In the genomic region with DNA sequence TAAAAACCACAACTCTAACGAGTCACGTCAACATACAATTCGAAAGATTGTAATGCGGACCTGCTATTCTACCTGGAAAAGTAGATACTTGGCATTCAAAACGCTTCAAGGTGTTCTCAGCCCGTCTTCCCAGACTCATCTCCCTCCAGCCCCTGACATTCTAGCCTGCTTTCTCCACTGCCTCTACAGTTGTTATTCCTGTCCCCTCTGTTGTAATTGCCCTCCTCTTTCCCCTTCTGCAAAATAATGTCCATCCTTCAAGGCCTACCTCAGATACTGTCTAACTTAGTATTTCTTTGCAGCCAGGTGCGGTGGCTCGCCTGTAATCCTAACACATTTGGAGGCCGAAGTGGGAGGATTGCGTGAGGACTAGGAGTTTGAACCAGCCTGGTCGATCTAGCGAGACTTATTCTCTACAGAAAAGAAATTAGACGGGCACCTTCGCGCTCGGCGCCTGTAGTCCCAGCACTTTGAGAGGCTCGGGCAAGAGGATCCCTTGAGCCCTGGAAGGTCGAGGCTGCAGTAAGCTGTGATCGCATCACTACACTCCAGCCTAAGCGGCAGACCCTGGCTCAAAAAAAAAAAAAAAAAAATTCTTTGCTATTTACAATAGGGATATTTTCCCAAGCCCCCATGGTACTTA, we compare ENCODE assay signal across 8 cellular contexts. TPM values are rescaled to one million over a fixed set of nuclear protein-coding genes. Genes with fewer than 3 reads are reported as not detected.
DNase-seq lines count a peak whose midpoint lies in the region; ATAC-seq and TF ChIP-seq lines count a peak whose summit lies in the region.

No MANE protein-coding gene starts in this region.

- H3K36me3 Mint-ChIP-seq in activated B cell treated with CpG ODN at 0.5 μM for 24 hours (ENCODE audit: low read depth): peaks cover 22% of the 10 kb centered on the region
- H3K36me3 Mint-ChIP-seq in stimulated activated naive B cell treated with anti-CD40 and anti-IgM and Interleukin-4, amounts not matched to agents 10 μg/mL and 1 μg/mL and 100 μg/mL, for 72 hours: peaks cover 19 to 22% of the 10 kb centered on the region in 2 donors

- H3K9me3 ChIP-seq in iPS DF 6.9 (ENCODE audit: control insufficient read depth, insufficient read depth, low read length): no peaks in the 10 kb centered on the region

- intact Hi-C loops in activated B cell treated with CpG ODN at 0.5 μM for 24 hours (cut with micrococcal nuclease): loop anchor here (1.0 to 10.0 kb wide), 8 partner anchors 34 to 790 kb away; a partner anchor contains a TSS

- peaks cover 2% of the 10 kb centered on the region for H3K9me3 Mint-ChIP-seq in activated B cell treated with CpG ODN at 0.5 μM for 24 hours
- peaks cover 0 to 2% of the 10 kb centered on the region in 2 donors for H3K9me3 Mint-ChIP-seq in stimulated activated naive B cell treated with anti-CD40 and anti-IgM and Interleukin-4, amounts not matched to agents 10 μg/mL and 1 μg/mL and 100 μg/mL, for 72 hours

- H3K36me3 ChIP-seq in iPS DF 6.9 (ENCODE audit: control insufficient read depth, insufficient read depth, low read length): peaks cover 3% of the 10 kb centered on the region; the same call in 1 of the 2 replicates

- DNase-seq in DMS53 (lab: John Stamatoyannopoulos, UW): peak; percentile 57
- DNase-seq in DMS53 treated with DMSO at 0.1 percent for 48 hours (lab: John Stamatoyannopoulos, UW; ENCODE audit: unreplicated experiment): no peak
- no peak for DNase-seq in activated B cell treated with CpG ODN at 0.5 μM for 24 hours
- no peak for DNase-seq in iPS DF 6.9 (ENCODE audit: low read depth, low spot score)
- DNase-seq in stimulated activated naive B cell treated with anti-CD40 and anti-IgM and Interleukin-4, amounts not matched to agents 10 μg/mL and 1 μg/mL and 100 μg/mL, for 72 hours: no peak
- DNase-seq in NCI-H1436 (lab: John Stamatoyannopoulos, UW): no peak
- DNase-seq in HPDE6-E6E7 (ENCODE audit: extremely low spot score): no peak
- no peak for DNase-seq in Kasumi-1 (lab: John Stamatoyannopoulos, UW)

- H3K4me3 Mint-ChIP-seq in activated B cell treated with CpG ODN at 0.5 μM for 24 hours: peak overlapping the region; percentile 96
- peak overlapping the region; percentile 91 to 93 for H3K4me3 Mint-ChIP-seq in stimulated activated naive B cell treated with anti-CD40 and anti-IgM and Interleukin-4, amounts not matched to agents 10 μg/mL and 1 μg/mL and 100 μg/mL, for 72 hours

- no peak for ATAC-seq in activated B cell treated with CpG ODN at 0.5 μM for 24 hours (ENCODE audit: low read depth)
- no peak for ATAC-seq in stimulated activated naive B cell treated with anti-CD40 and anti-IgM and Interleukin-4, amounts not matched to agents 10 μg/mL and 1 μg/mL and 100 μg/mL, for 72 hours (replicated peaks)

- H3K27me3 ChIP-seq in iPS DF 6.9 (ENCODE audit: control insufficient read depth, insufficient read depth, low read length): no peaks in the 10 kb centered on the region

- peaks cover 21% of the 10 kb centered on the region for H3K4me1 Mint-ChIP-seq in activated B cell treated with CpG ODN at 0.5 μM for 24 hours
- H3K4me1 Mint-ChIP-seq in stimulated activated naive B cell treated with anti-CD40 and anti-IgM and Interleukin-4, amounts not matched to agents 10 μg/mL and 1 μg/mL and 100 μg/mL, for 72 hours: peaks cover 4 to 27% of the 10 kb centered on the region in 2 donors

- no peak overlapping the region for H3K27ac ChIP-seq in iPS DF 6.9 (ENCODE audit: low read length)

- WGBS in iPS DF 6.9 (ENCODE audit: insufficient coverage, insufficient read length): no CpG with 5 or more reads among the region's 21 CpGs

- no peaks in the 10 kb centered on the region for H3K27me3 Mint-ChIP-seq in activated B cell treated with CpG ODN at 0.5 μM for 24 hours
- no peaks in the 10 kb centered on the region for H3K27me3 Mint-ChIP-seq in stimulated activated naive B cell treated with anti-CD40 and anti-IgM and Interleukin-4, amounts not matched to agents 10 μg/mL and 1 μg/mL and 100 μg/mL, for 72 hours

- POLR2A ChIA-PET in activated B cell treated with CpG ODN at 0.5 μM for 24 hours (lab: Charles Lee): interaction anchor here (0.5 to 1.8 kb wide), 20 partner anchors 13 to 789 kb away, joined by 3 to 24 read pairs (median 4); a partner anchor contains a TSS

- CTCF ChIA-PET in activated B cell treated with CpG ODN at 0.5 μM for 24 hours (lab: Charles Lee): interaction anchor here (1.2 to 1.4 kb wide), 2 partner anchors 254 to 255 kb away, joined by 3 to 7 read pairs; no protein-coding TSS in a partner anchor

- H3K4me1 ChIP-seq in iPS DF 6.9 (ENCODE audit: control insufficient read depth, insufficient read depth, low read length): no peaks in the 10 kb centered on the region

- H3K27ac Mint-ChIP-seq in activated B cell treated with CpG ODN at 0.5 μM for 24 hours: peak overlapping the region; percentile 99
- peak overlapping the region; percentile 97 for H3K27ac Mint-ChIP-seq in stimulated activated naive B cell treated with anti-CD40 and anti-IgM and Interleukin-4, amounts not matched to agents 10 μg/mL and 1 μg/mL and 100 μg/mL, for 72 hours

- no peak for TF ChIP-seq CTCF in activated B cell treated with CpG ODN at 0.5 μM for 24 hours (IDR thresholded peaks at IDR 0.05)

- peak overlapping the region; percentile 69; the same call in 1 of the 2 replicates for H3K4me3 ChIP-seq in iPS DF 6.9 (ENCODE audit: low read length)

RNA-seq across cellular contexts. Expression of a gene that starts 0.8 kb away (rescaled TPM):
- 122 and 128 TPM in 2 replicates for total RNA-seq in activated B cell treated with CpG ODN at 0.5 μM for 24 hours

RNA-seq across cellular contexts. Expression of a gene that starts 33.2 kb away (rescaled TPM):
- 80.6 and 82.7 TPM in 2 replicates for total RNA-seq in activated B cell treated with CpG ODN at 0.5 μM for 24 hours
